In the genomic region with DNA sequence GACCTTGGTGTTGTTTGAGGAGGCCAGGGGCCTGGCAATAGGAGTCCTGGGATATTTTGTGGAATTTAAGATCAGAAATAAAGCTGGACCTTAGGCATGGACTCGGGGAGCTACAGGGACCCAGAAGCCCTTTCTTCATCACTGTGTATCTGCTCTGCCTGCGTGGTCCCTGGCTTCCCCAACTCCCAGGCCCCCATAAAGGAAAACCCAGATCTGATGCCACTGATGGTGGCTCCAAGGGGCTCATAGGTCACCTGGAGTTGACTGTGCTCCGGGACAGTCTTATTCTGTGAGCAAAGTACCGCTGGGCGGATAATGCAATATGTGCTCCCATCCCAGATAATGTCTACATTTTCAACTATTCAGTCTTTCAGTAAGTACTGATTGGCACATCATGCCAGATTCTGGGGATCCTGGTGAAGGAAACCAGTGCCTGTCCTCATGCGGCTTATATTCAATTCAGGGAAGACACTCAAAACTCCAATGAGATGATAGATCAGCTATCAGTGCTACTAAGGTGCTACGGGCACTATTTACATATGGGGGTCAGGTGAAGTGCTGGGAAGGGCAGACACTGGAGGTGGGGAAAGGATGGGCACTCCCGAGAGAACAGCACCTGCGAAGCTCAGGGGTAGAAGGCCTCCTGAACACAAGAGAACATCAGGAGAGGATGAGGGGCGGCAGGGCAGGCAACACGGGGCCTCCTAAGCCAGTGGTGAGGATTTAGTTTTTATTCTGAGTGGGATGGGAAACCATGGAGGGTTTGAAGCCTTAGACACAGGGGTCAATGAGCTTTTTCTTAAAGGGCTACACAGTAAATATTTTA, we compare ENCODE assay signal across 12 cellular contexts. TPM values are rescaled to one million over a fixed set of nuclear protein-coding genes. Genes with fewer than 3 reads are reported as not detected.
A peak's percentile ranks its signal among the peaks of the same experiment; 100 is the strongest.
DNase-seq lines count a peak whose midpoint lies in the region; ATAC-seq and TF ChIP-seq lines count a peak whose summit lies in the region.
"Had no signal": no experiment of that assay in that cellular context is flagged by ENCODE, and none has a peak within 500 bp of the region (broad histone marks: within the 10 kb centered on the region; RNA-seq: fewer than 3 reads in every experiment).

No MANE protein-coding gene starts in this region.

- H3K27ac ChIP-seq in DOHH2 (ENCODE audit: low read depth, low read length), result no peak overlapping the region
- no peak overlapping the region for H3K27ac ChIP-seq in PC-3 (ENCODE audit: low read length)
- H3K27ac ChIP-seq in endodermal cell (ENCODE audit: low read depth, low read length), result peak overlapping the region; percentile 99
- no peak overlapping the region for H3K27ac ChIP-seq in psoas muscle
- no peak overlapping the region for H3K27ac ChIP-seq in brain microvascular endothelial cell
- H3K27ac ChIP-seq: neutrophil had no signal

- H3K4me1 ChIP-seq in DOHH2 (ENCODE audit: control insufficient read depth, low read length) (peaks cover 98% of the 10 kb centered on the region), PC-3 (ENCODE audit: insufficient read depth, low read length) (peaks cover 7% of the 10 kb centered on the region), endodermal cell (ENCODE audit: control insufficient read depth, insufficient read depth, low read length) (peaks cover 12% of the 10 kb centered on the region), neuron (ENCODE audit: insufficient read depth, low read length) (peaks cover 40% of the 10 kb centered on the region), psoas muscle (peaks cover 35% of the 10 kb centered on the region)

- intact Hi-C loops in PC-3 (cut with micrococcal nuclease), result no loop called here
- intact Hi-C loops in psoas muscle (cut with DNase I), result no loop called here

- POLR2A ChIA-PET in PC-3 (lab: Charles Lee; ENCODE audit: unreplicated experiment), result no interaction called here

- no peak overlapping the region for H3K4me3 Mint-ChIP-seq in endodermal cell
- no peak overlapping the region for H3K4me3 Mint-ChIP-seq in natural killer cell treated with Interleukin-12 subunit alpha and Interleukin-12 subunit beta and Interleukin-15 and Interleukin-18, amount 100 ng/mL, for 72 hours

- peaks cover 36% of the 10 kb centered on the region for H3F3A ChIP-seq in DOHH2 (ENCODE audit: control insufficient read depth, insufficient read depth)
- no peaks in the 10 kb centered on the region for H3F3A ChIP-seq in PC-3 (ENCODE audit: low read length, unreplicated experiment)

- CTCF ChIA-PET in PC-3 (lab: Charles Lee), result no interaction called here

- H3K9ac ChIP-seq in PC-3 (ENCODE audit: low read length) (no peak overlapping the region), endodermal cell (ENCODE audit: extremely low read depth, low read length, poor library complexity, severe bottlenecking) (no peak overlapping the region)

- H3K4me2 ChIP-seq in DOHH2 (ENCODE audit: low read length) (peak overlapping the region; percentile 84), PC-3 (ENCODE audit: low read length) (no peak overlapping the region)

- ATAC-seq in PC-3 (no peak), psoas muscle (no peak)
- ATAC-seq in natural killer cell treated with Interleukin-12 subunit alpha and Interleukin-12 subunit beta and Interleukin-15 and Interleukin-18, amount 100 ng/mL, for 72 hours, result no peak

- no peaks in the 10 kb centered on the region for H4K20me1 ChIP-seq in DOHH2 (ENCODE audit: control insufficient read depth, insufficient read depth, low read depth, low read length)
- H4K20me1 ChIP-seq in PC-3 (ENCODE audit: low read length), result no peaks in the 10 kb centered on the region

- in situ Hi-C loops in brain microvascular endothelial cell (cut with HindIII; ENCODE audit: low pct_ligation_motif_present, low sequenced_read_pairs), result no loop called here

- TF ChIP-seq CTCF in DOHH2 (IDR thresholded peaks at IDR 0.05; ENCODE audit: low read depth, low read length, poor library complexity, severe bottlenecking) (no peak), PC-3 (conservative IDR thresholded peaks at IDR 0.05; ENCODE audit: low read depth, low read length) (no peak), endodermal cell (conservative IDR thresholded peaks at IDR 0.05) (no peak), psoas muscle (IDR thresholded peaks at IDR 0.05) (no peak), brain microvascular endothelial cell (IDR thresholded peaks at IDR 0.05; ENCODE audit: low read depth, low read length, missing control alignments) (no peak)

- H3K27ac Mint-ChIP-seq in endodermal cell, result no peak overlapping the region
- H3K27ac Mint-ChIP-seq in natural killer cell treated with Interleukin-12 subunit alpha and Interleukin-12 subunit beta and Interleukin-15 and Interleukin-18, amount 100 ng/mL, for 72 hours, result peak overlapping the region in 1 of 2 donors; percentile 36

- peaks cover under 1% of the 10 kb centered on the region for H3K36me3 Mint-ChIP-seq in endodermal cell (ENCODE audit: low read depth)
- H3K36me3 Mint-ChIP-seq in natural killer cell treated with Interleukin-12 subunit alpha and Interleukin-12 subunit beta and Interleukin-15 and Interleukin-18, amount 100 ng/mL, for 72 hours, result no peaks in the 10 kb centered on the region

- no peaks in the 10 kb centered on the region for H3K9me3 ChIP-seq in DOHH2 (ENCODE audit: control insufficient read depth, insufficient read depth, low read length)
- H3K9me3 ChIP-seq in PC-3 (ENCODE audit: low read length), result no peaks in the 10 kb centered on the region
- H3K9me3 ChIP-seq in endodermal cell (ENCODE audit: control insufficient read depth, low read length), result no peaks in the 10 kb centered on the region
- H3K9me3 ChIP-seq in neuron (ENCODE audit: low read length), result no peaks in the 10 kb centered on the region
- H3K9me3 ChIP-seq in psoas muscle, result no peaks in the 10 kb centered on the region
- H3K9me3 ChIP-seq: neutrophil had no signal

- H2AFZ ChIP-seq in PC-3 (ENCODE audit: low read length) (no peak overlapping the region), neuron (ENCODE audit: low read depth, low read length) (peak overlapping the region; percentile 24)

- H3K9me3 Mint-ChIP-seq in endodermal cell, result no peaks in the 10 kb centered on the region
- no peaks in the 10 kb centered on the region for H3K9me3 Mint-ChIP-seq in natural killer cell treated with Interleukin-12 subunit alpha and Interleukin-12 subunit beta and Interleukin-15 and Interleukin-18, amount 100 ng/mL, for 72 hours

- no peak for DNase-seq in PC-3
- DNase-seq in endodermal cell, result peak; percentile 54
- no peak for DNase-seq in psoas muscle
- DNase-seq in stimulated activated CD4-positive, alpha-beta T cell treated with anti-CD3 and anti-CD28 coated beads, Interleukin-12 subunit alpha, Interleukin-12 subunit beta, amount 100 ng/mL, for 4 hours, result no peak
- DNase-seq in natural killer cell treated with Interleukin-12 subunit alpha and Interleukin-12 subunit beta and Interleukin-15 and Interleukin-18, amount 100 ng/mL, for 72 hours (ENCODE audit: low spot score), result no peak
- DNase-seq in brain microvascular endothelial cell, result no peak
- DNase-seq: activated CD4-positive, CD25-positive, alpha-beta regulatory T cell; central memory CD4-positive, alpha-beta T cell; NCI-H510A had no signal

- H3K9me2 ChIP-seq in DOHH2 (replicated peaks; ENCODE audit: control insufficient read depth, low read length) (no peaks in the 10 kb centered on the region), PC-3 (replicated peaks; ENCODE audit: low read length) (no peaks in the 10 kb centered on the region)

- H3K27me3 ChIP-seq in DOHH2 (ENCODE audit: control insufficient read depth, low read length), result peaks cover 18% of the 10 kb centered on the region
- no peaks in the 10 kb centered on the region for H3K27me3 ChIP-seq in PC-3 (ENCODE audit: low read length)
- no peaks in the 10 kb centered on the region for H3K27me3 ChIP-seq in endodermal cell (ENCODE audit: control insufficient read depth, insufficient read depth, low read length, poor library complexity, severe bottlenecking)
- H3K27me3 ChIP-seq in neuron (ENCODE audit: insufficient read depth, low read length), result no peaks in the 10 kb centered on the region
- H3K27me3 ChIP-seq in psoas muscle (ENCODE audit: insufficient read depth in 3 of 3, low read length in 2 of 3), result peaks cover 0 to 6% (median 0%) of the 10 kb centered on the region in 3 donors
- no peaks in the 10 kb centered on the region for H3K27me3 ChIP-seq in brain microvascular endothelial cell (replicated peaks)
- H3K27me3 ChIP-seq: neutrophil had no signal

- H3K4me1 Mint-ChIP-seq in endodermal cell, result peaks cover 10% of the 10 kb centered on the region
- peaks cover 21 to 22% of the 10 kb centered on the region in 2 donors for H3K4me1 Mint-ChIP-seq in natural killer cell treated with Interleukin-12 subunit alpha and Interleukin-12 subunit beta and Interleukin-15 and Interleukin-18, amount 100 ng/mL, for 72 hours (ENCODE audit: low read depth in 2 of 2)

- H3K79me2 ChIP-seq in DOHH2 (ENCODE audit: control insufficient read depth, low read length), result no peaks in the 10 kb centered on the region
- no peaks in the 10 kb centered on the region for H3K79me2 ChIP-seq in PC-3 (ENCODE audit: low read length)

- TSS peak; percentile 3 for BruUV-seq in PC-3 (replicated peaks; lab: Mats Ljungman, UMichigan)

- no peak overlapping the region; the same call in 1 of the 2 replicates for H3K4me3 ChIP-seq in DOHH2 (ENCODE audit: low read length)
- no peak overlapping the region for H3K4me3 ChIP-seq in PC-3 (ENCODE audit: low read length)
- H3K4me3 ChIP-seq in endodermal cell (ENCODE audit: low read length), result no peak overlapping the region
- peak overlapping the region; percentile 9 for H3K4me3 ChIP-seq in neuron (ENCODE audit: low read length)
- H3K4me3 ChIP-seq in psoas muscle, result no peak overlapping the region
- H3K4me3 ChIP-seq in brain microvascular endothelial cell (ENCODE audit: low read depth, low read length), result no peak overlapping the region

- no peaks in the 10 kb centered on the region for H3K36me3 ChIP-seq in DOHH2 (ENCODE audit: control insufficient read depth, low read length)
- peaks cover under 1% of the 10 kb centered on the region; the same call in 1 of the 2 replicates for H3K36me3 ChIP-seq in PC-3 (ENCODE audit: low read depth, low read length)
- H3K36me3 ChIP-seq in endodermal cell (ENCODE audit: control insufficient read depth, insufficient read depth, low read length), result peaks cover 18% of the 10 kb centered on the region
- no peaks in the 10 kb centered on the region for H3K36me3 ChIP-seq in neuron (ENCODE audit: insufficient read depth, low read length)
- no peaks in the 10 kb centered on the region for H3K36me3 ChIP-seq in psoas muscle (ENCODE audit: insufficient read depth in 1 of 2, low read depth in 1 of 2)
- H3K36me3 ChIP-seq in brain microvascular endothelial cell (replicated peaks), result peaks cover 17% of the 10 kb centered on the region
- H3K36me3 ChIP-seq: neutrophil had no signal

- 92 to 94% methylated on average over 10 to 11 of the region's 11 CpGs for whole genome bisulfite sequencing in endodermal cell (ENCODE audit: insufficient coverage in 1 of 2, insufficient read length in 1 of 2), 2 experiments
- 83 to 88% (median 86%) methylated on average over 11 of the region's 11 CpGs for WGBS in psoas muscle, 3 donors

- H3K27me3 Mint-ChIP-seq in endodermal cell (ENCODE audit: insufficient read depth), result no peaks in the 10 kb centered on the region
- no peaks in the 10 kb centered on the region for H3K27me3 Mint-ChIP-seq in natural killer cell treated with Interleukin-12 subunit alpha and Interleukin-12 subunit beta and Interleukin-15 and Interleukin-18, amount 100 ng/mL, for 72 hours

RNA-seq across cellular contexts. Expression of a gene that starts 5.5 kb away (rescaled TPM):
- 0.63 and 0.73 TPM in 2 replicates for total RNA-seq in PC-3 (2014; rRNA removed)
- total RNA-seq in endodermal cell, result under 1 TPM in 1 of 2 donors, not detected in 1; 0.13 TPM
- polyA plus RNA-seq in endodermal cell (2013, experiment 1 of 2), result 0.18 TPM
- 0.46 TPM for polyA plus RNA-seq in endodermal cell (2013, experiment 2 of 2)
- total RNA-seq in psoas muscle, result 1 to 10 TPM; 1.5 to 2.3 (median 1.8) TPM
- 1 to 10 TPM in 2 of 3 donors, under 1 TPM in 1; 0.62 to 3.8 (median 1.2) TPM for polyA plus RNA-seq in psoas muscle
- 10 to 100 TPM; 26.5 to 34.6 TPM for total RNA-seq in natural killer cell treated with Interleukin-12 subunit alpha and Interleukin-12 subunit beta and Interleukin-15 and Interleukin-18, amount 100 ng/mL, for 72 hours

RNA-seq across cellular contexts. Expression of a gene that starts 41.3 kb away (rescaled TPM):
- total RNA-seq in PC-3 (2014; rRNA removed) (not detected in 2 replicates), endodermal cell (under 1 TPM; 0.11 to 0.15 TPM), psoas muscle (1 to 10 TPM in 2 of 4 donors, under 1 TPM in 2; 0.25 to 2.6 (median 0.68) TPM)
- polyA plus RNA-seq in endodermal cell (2013, experiment 1 of 2), result 4.3 TPM
- polyA plus RNA-seq in endodermal cell (2013, experiment 2 of 2), result 4.3 TPM
- polyA plus RNA-seq in psoas muscle, result under 1 TPM; 0.31 to 0.99 (median 0.34) TPM
- total RNA-seq in natural killer cell treated with Interleukin-12 subunit alpha and Interleukin-12 subunit beta and Interleukin-15 and Interleukin-18, amount 100 ng/mL, for 72 hours, result not detected

Comparison
In these comparisons a context has a peak if more than half of its experiments do, and no peak if none do; other contexts are left out.
1. RNA of a gene that starts 5.5 kb away (total RNA-seq): 26.5 to 34.6 TPM in natural killer cell treated with Interleukin-12 subunit alpha and Interleukin-12 subunit beta and Interleukin-15 and Interleukin-18, amount 100 ng/mL, for 72 hours; 1.5 to 2.3 TPM in psoas muscle, 0.63 to 0.73 TPM in PC-3 and 0.13 TPM in endodermal cell; every median in the first group is over 4 times any median in the second.